ENCODE assay signal across 1 cellular context in genomic region chr7:100852048-100852872, GRCh38.
TF ChIP-seq lines count a peak whose summit lies in the region.

SLC12A9 (plus strand) TSS chr7:100852713; CDS start chr7:100854198, 1,485 bp downstream.

TF ChIP-seq in H1, 55 proteins besides CTCF, POLR2A, EP300 and RAD21 (continued from another document):
- TF ChIP-seq TAF1 (IDR thresholded peaks at IDR 0.05; ENCODE audit: low read depth, low read length) (peak; percentile 53; the same call in 1 of the 2 replicates), KDM5A (IDR thresholded peaks at IDR 0.05; ENCODE audit: low read length) (0 out of 2 replicates have a peak, but pooled peaks have one; percentile 51), SRF (IDR thresholded peaks at IDR 0.05; ENCODE audit: low read depth, low read length) (no peak), KDM4A (IDR thresholded peaks at IDR 0.05; ENCODE audit: low read depth, low read length, severe bottlenecking) (peak; percentile 84), CTBP2 (IDR thresholded peaks at IDR 0.05; ENCODE audit: borderline replicate concordance, insufficient read depth, insufficient read length, low read length) (no peak), CHD2 (IDR thresholded peaks at IDR 0.05; ENCODE audit: low read length) (0 out of 2 replicates have a peak, but pooled peaks have one; percentile 12), ATF2 (IDR thresholded peaks at IDR 0.05; ENCODE audit: low read length) (peak; percentile 31; the same call in 1 of the 2 replicates), FOSL1 (IDR thresholded peaks at IDR 0.05; ENCODE audit: insufficient read depth, low read depth, low read length) (no peak), CREB1 (IDR thresholded peaks at IDR 0.05) (peak; percentile 66; the same call in 1 of the 2 replicates), POU5F1 (IDR thresholded peaks at IDR 0.05; ENCODE audit: low read depth, low read length) (no peak), RNF2 (IDR thresholded peaks at IDR 0.05; ENCODE audit: borderline replicate concordance, low read depth, low read length, missing control alignments, poor library complexity, severe bottlenecking) (no peak), CEBPB (IDR thresholded peaks at IDR 0.05; ENCODE audit: low read depth, low read length) (peak; percentile 2; the same call in 1 of the 2 replicates), TEAD4 (IDR thresholded peaks at IDR 0.05; ENCODE audit: low read depth, low read length) (no peak), SP1 (IDR thresholded peaks at IDR 0.05; ENCODE audit: low read depth, low read length) (no peak), SUZ12 (IDR thresholded peaks at IDR 0.05; ENCODE audit: low read length) (0 out of 2 replicates have a peak, but pooled peaks have one; percentile 33), EGR1 (IDR thresholded peaks at IDR 0.05; ENCODE audit: borderline replicate concordance, low read depth, low read length) (peak; percentile 22; the same call in 1 of the 2 replicates), E2F6 (IDR thresholded peaks at IDR 0.05) (peak; percentile 9; the same call in 1 of the 2 replicates), BACH1 (IDR thresholded peaks at IDR 0.05; ENCODE audit: low read length) (peak; percentile 50), SAP30 (IDR thresholded peaks at IDR 0.05; ENCODE audit: insufficient read depth, insufficient replicate concordance, low read length) (peak; percentile 85), JUND (IDR thresholded peaks at IDR 0.05; ENCODE audit: low read length) (peak; percentile 36; the same call in 1 of the 2 replicates), TAF7 (optimal IDR thresholded peaks at IDR 0.05; ENCODE audit: borderline replicate concordance, low read depth, low read length) (peak; percentile 16), SP2 (IDR thresholded peaks at IDR 0.05; ENCODE audit: low read length) (no peak), CBX5 (IDR thresholded peaks at IDR 0.05; ENCODE audit: low read depth, low read length) (no peak), NANOG (IDR thresholded peaks at IDR 0.05; ENCODE audit: insufficient read depth, low read depth, low read length, poor library complexity, severe bottlenecking) (no peak), GABPA (IDR thresholded peaks at IDR 0.05; ENCODE audit: borderline replicate concordance, insufficient read depth, low read length) (peak; percentile 30; the same call in 1 of the 2 replicates), YY1 (IDR thresholded peaks at IDR 0.05; ENCODE audit: low read depth, low read length) (peak; percentile 56; the same call in 1 of the 2 replicates), MAX (IDR thresholded peaks at IDR 0.05) (peak; percentile 94), SIN3A (conservative IDR thresholded peaks at IDR 0.05 in 1 of 2, IDR thresholded peaks at IDR 0.05 in 1 of 2; ENCODE audit: low read depth in 1 of 2, low read length in 2 of 2) (peak in 1 of 2 experiments; percentile 96; a peak in 2 of 4 replicates), RBBP5 (IDR thresholded peaks at IDR 0.05; ENCODE audit: borderline replicate concordance, low read depth, low read length) (0 out of 2 replicates have a peak, but pooled peaks have one; percentile 42), ZNF274 (IDR thresholded peaks at IDR 0.05; ENCODE audit: borderline replicate concordance, extremely low read depth, low read length) (no peak), EZH2 (IDR thresholded peaks at IDR 0.05; ENCODE audit: low read depth, low read length, severe bottlenecking) (no peak), BRCA1 (IDR thresholded peaks at IDR 0.05; ENCODE audit: low read depth, low read length) (no peak), CHD7 (IDR thresholded peaks at IDR 0.05; ENCODE audit: insufficient replicate concordance, low read length) (no peak), NRF1 (IDR thresholded peaks at IDR 0.05; ENCODE audit: low read depth, low read length) (no peak), TCF12 (IDR thresholded peaks at IDR 0.05; ENCODE audit: low read depth, low read length) (peak; percentile 72; the same call in 1 of the 2 replicates), ATF3 (IDR thresholded peaks at IDR 0.05; ENCODE audit: insufficient read depth, low read depth, low read length) (no peak), RFX5 (IDR thresholded peaks at IDR 0.05; ENCODE audit: borderline replicate concordance, low read depth, low read length) (peak; percentile 21; the same call in 1 of the 2 replicates), SIRT6 (IDR thresholded peaks at IDR 0.05; ENCODE audit: low read length) (no peak), MAFK (IDR thresholded peaks at IDR 0.05; ENCODE audit: low read depth, low read length) (no peak), PHF8 (conservative IDR thresholded peaks at IDR 0.05; ENCODE audit: low read depth, low read length) (peak; percentile 61), HDAC6 (IDR thresholded peaks at IDR 0.05; ENCODE audit: low read depth, low read length) (no peak), USF2 (IDR thresholded peaks at IDR 0.05; ENCODE audit: low read length) (no peak), POLR2AphosphoS5 (IDR thresholded peaks at IDR 0.05; ENCODE audit: low read depth, low read length) (no peak), ASH2L (IDR thresholded peaks at IDR 0.05; ENCODE audit: low read length) (peak; percentile 58), SIX5 (IDR thresholded peaks at IDR 0.05; ENCODE audit: low read depth, low read length) (no peak), CHD1 (IDR thresholded peaks at IDR 0.05; ENCODE audit: low read depth, low read length) (no peak), KDM1A (IDR thresholded peaks at IDR 0.05; ENCODE audit: borderline replicate concordance, low read length) (no peak), RXRA (IDR thresholded peaks at IDR 0.05; ENCODE audit: insufficient read depth, low read depth, low read length) (0 out of 2 replicates have a peak, but pooled peaks have one; percentile 50), SP4 (IDR thresholded peaks at IDR 0.05; ENCODE audit: low read length) (no peak), TBP (IDR thresholded peaks at IDR 0.05; ENCODE audit: low read depth, low read length) (0 out of 2 replicates have a peak, but pooled peaks have one; percentile 52), GTF2F1 (IDR thresholded peaks at IDR 0.05; ENCODE audit: borderline replicate concordance, low read depth, low read length) (no peak), HDAC2 (IDR thresholded peaks at IDR 0.05; ENCODE audit: borderline replicate concordance in 1 of 2, low read depth in 2 of 2, low read length in 2 of 2) (peak; percentile 72 to 98; a peak in 2 of 4 replicates), JUN (IDR thresholded peaks at IDR 0.05; ENCODE audit: low read depth, low read length) (no peak)
